In genomic region chr1:65260851-65261473, GRCh38 we compare ENCODE assay signal across 9 cellular contexts. TPM values are rescaled to one million over a fixed set of nuclear protein-coding genes. Genes with fewer than 3 reads are reported as not detected.
DNase-seq lines count a peak whose midpoint lies in the region; ATAC-seq, FAIRE-seq and TF ChIP-seq lines count a peak whose summit lies in the region.
"Had no signal": no experiment of that assay in that cellular context is flagged by ENCODE, and none has a peak within 500 bp of the region (broad histone marks: within the 10 kb centered on the region; RNA-seq: fewer than 3 reads in every experiment).

No MANE protein-coding gene starts in this region.

- H3K9me3 Mint-ChIP-seq in T-helper 2 cell treated with Interferon-gamma antibody and Interleukin-4, amounts not matched to agents 5 μg/mL and 100 μg/mL, for 36 hours: no peaks in the 10 kb centered on the region
- H3K9me3 Mint-ChIP-seq in effector memory CD8-positive, alpha-beta T cell: no peaks in the 10 kb centered on the region
- no peaks in the 10 kb centered on the region for H3K9me3 Mint-ChIP-seq in endothelial cell (ENCODE audit: unreplicated experiment)

- peaks cover 33% of the 10 kb centered on the region for H3K27me3 Mint-ChIP-seq in T-helper 2 cell treated with Interferon-gamma antibody and Interleukin-4, amounts not matched to agents 5 μg/mL and 100 μg/mL, for 36 hours (ENCODE audit: low read depth)
- peaks cover 0 to 4% of the 10 kb centered on the region in 2 donors for H3K27me3 Mint-ChIP-seq in effector memory CD8-positive, alpha-beta T cell
- no peaks in the 10 kb centered on the region for H3K27me3 Mint-ChIP-seq in endothelial cell (ENCODE audit: unreplicated experiment)

- FAIRE-seq in bronchial epithelial cell (lab: Jason Lieb, UNC): peak; percentile 40

- peaks cover 10% of the 10 kb centered on the region for H3K4me1 Mint-ChIP-seq in T-helper 2 cell treated with Interferon-gamma antibody and Interleukin-4, amounts not matched to agents 5 μg/mL and 100 μg/mL, for 36 hours (ENCODE audit: low read depth)
- peaks cover 4 to 15% of the 10 kb centered on the region in 2 donors for H3K4me1 Mint-ChIP-seq in effector memory CD8-positive, alpha-beta T cell (ENCODE audit: low read depth in 2 of 2)
- peaks cover 10% of the 10 kb centered on the region for H3K4me1 Mint-ChIP-seq in endothelial cell (ENCODE audit: unreplicated experiment)

- H3K36me3 ChIP-seq in bronchial epithelial cell (ENCODE audit: control insufficient read depth, insufficient read depth, low read length): no peaks in the 10 kb centered on the region
- H3K36me3 ChIP-seq: SJSA1 had no signal

- peak; percentile 59 for ATAC-seq in HG03558 (IDR thresholded peaks at IDR 0.05; ENCODE audit: extremely low read depth, unreplicated experiment)
- ATAC-seq in effector memory CD8-positive, alpha-beta T cell (replicated peaks): no peak

- H3K27me3 ChIP-seq in bronchial epithelial cell (ENCODE audit: control insufficient read depth, insufficient read depth, low read length): no peaks in the 10 kb centered on the region

- H3K4me3 Mint-ChIP-seq in T-helper 2 cell treated with Interferon-gamma antibody and Interleukin-4, amounts not matched to agents 5 μg/mL and 100 μg/mL, for 36 hours: no peak overlapping the region
- no peak overlapping the region for H3K4me3 Mint-ChIP-seq in effector memory CD8-positive, alpha-beta T cell
- no peak overlapping the region for H3K4me3 Mint-ChIP-seq in endothelial cell (ENCODE audit: unreplicated experiment)

- H3K4me3 ChIP-seq in bronchial epithelial cell (ENCODE audit: low read depth, low read length) (no peak overlapping the region), skeletal muscle cell (ENCODE audit: low read depth, low read length) (no peak overlapping the region)
- H3K4me3 ChIP-seq: SJSA1 had no signal

- peak; percentile 16 for DNase-seq in T-helper 2 cell treated with Interferon-gamma antibody and Interleukin-4, amounts not matched to agents 5 μg/mL and 100 μg/mL, for 36 hours (ENCODE audit: low spot score)
- DNase-seq in T-helper 2 cell (no peak), bronchial epithelial cell (ENCODE audit: low read depth) (peak; percentile 77), skeletal muscle cell (ENCODE audit: low read depth) (peak; percentile 49), retina (no peak), endothelial cell (ENCODE audit: low spot score) (no peak)
- no peak for DNase-seq in effector memory CD8-positive, alpha-beta T cell

- H3K36me3 Mint-ChIP-seq in T-helper 2 cell treated with Interferon-gamma antibody and Interleukin-4, amounts not matched to agents 5 μg/mL and 100 μg/mL, for 36 hours (ENCODE audit: low read depth): no peaks in the 10 kb centered on the region
- peaks cover 3% of the 10 kb centered on the region for H3K36me3 Mint-ChIP-seq in effector memory CD8-positive, alpha-beta T cell (ENCODE audit: insufficient read depth)
- no peaks in the 10 kb centered on the region for H3K36me3 Mint-ChIP-seq in endothelial cell (ENCODE audit: low read depth, unreplicated experiment)

- no peak overlapping the region for H3K27ac Mint-ChIP-seq in T-helper 2 cell treated with Interferon-gamma antibody and Interleukin-4, amounts not matched to agents 5 μg/mL and 100 μg/mL, for 36 hours
- no peak overlapping the region for H3K27ac Mint-ChIP-seq in effector memory CD8-positive, alpha-beta T cell
- H3K27ac Mint-ChIP-seq in endothelial cell (ENCODE audit: unreplicated experiment): no peak overlapping the region

- TF ChIP-seq CTCF in bronchial epithelial cell (IDR thresholded peaks at IDR 0.05; ENCODE audit: insufficient read depth, low read length, severe bottlenecking) (no peak), endothelial cell (IDR thresholded peaks at IDR 0.05; ENCODE audit: unreplicated experiment) (no peak)

RNA-seq across cellular contexts. Expression of gene DNAJC6, which starts 48.4 kb away (rescaled TPM):
- 1.9 and 2.1 TPM in 2 replicates for total RNA-seq in bronchial epithelial cell
- total RNA-seq in endothelial cell (ENCODE audit: unreplicated experiment): 3.5 TPM

Comparison
In these comparisons a context has a peak if more than half of its experiments do, and no peak if none do; other contexts are left out.
1. DNase-seq: peak in T-helper 2 cell treated with Interferon-gamma antibody and Interleukin-4, amounts not matched to agents 5 μg/mL and 100 μg/mL, for 36 hours (single experiment), bronchial epithelial cell (single experiment) and skeletal muscle cell (single experiment); none in T-helper 2 cell (0 of 5), effector memory CD8-positive, alpha-beta T cell (0 of 3), retina (single experiment) and endothelial cell (single experiment).